In genomic region chr14:91482278-91483023, GRCh38 we compare ENCODE assay signal across 13 cellular contexts. TPM values are rescaled to one million over a fixed set of nuclear protein-coding genes. Genes with fewer than 3 reads are reported as not detected.
A peak's percentile ranks its signal among the peaks of the same experiment; 100 is the strongest.
DNase-seq lines count a peak whose midpoint lies in the region; ATAC-seq and TF ChIP-seq lines count a peak whose summit lies in the region.
"Had no signal": no experiment of that assay in that cellular context is flagged by ENCODE, and none has a peak within 500 bp of the region (broad histone marks: within the 10 kb centered on the region; RNA-seq: fewer than 3 reads in every experiment).

No MANE protein-coding gene starts in this region.

- no peaks in the 10 kb centered on the region for H3K27me3 Mint-ChIP-seq in mesothelial cell of epicardium (ENCODE audit: low read depth)

- intact Hi-C loops in aorta (cut with DNase I), result no loop called here

- 24 to 34% methylated on average over 2 of the region's 2 CpGs for WGBS in aorta, 2 donors

- no peaks in the 10 kb centered on the region for H3K4me1 Mint-ChIP-seq in mesothelial cell of epicardium

- H3K4me3 Mint-ChIP-seq in mesothelial cell of epicardium, result no peak overlapping the region
- H3K4me3 Mint-ChIP-seq: T-helper 1 cell treated with Interleukin-12 subunit alpha and Interleukin-12 subunit beta and Interleukin-4 antibody, amounts not matched to agents 30 μg/mL and 1 μg/mL, for 36 hours had no signal

- H3K36me3 Mint-ChIP-seq in mesothelial cell of epicardium, result peaks cover 39% of the 10 kb centered on the region

- no peak for TF ChIP-seq CTCF in brain microvascular endothelial cell (IDR thresholded peaks at IDR 0.05; ENCODE audit: low read depth, low read length, missing control alignments)
- no peak for TF ChIP-seq CTCF in mesothelial cell of epicardium (IDR thresholded peaks at IDR 0.05; ENCODE audit: unreplicated experiment)

- no peaks in the 10 kb centered on the region for H3K9me3 Mint-ChIP-seq in mesothelial cell of epicardium
- H3K9me3 Mint-ChIP-seq: T-helper 1 cell treated with Interleukin-12 subunit alpha and Interleukin-12 subunit beta and Interleukin-4 antibody, amounts not matched to agents 30 μg/mL and 1 μg/mL, for 36 hours had no signal

- H3K4me1 ChIP-seq in aorta (ENCODE audit: control insufficient read depth in 1 of 2, insufficient read depth in 2 of 2, low read length in 2 of 2), result peaks cover 0 to 9% of the 10 kb centered on the region in 2 donors

- DNase-seq in CD1c-positive myeloid dendritic cell (ENCODE audit: extremely low spot score) (peak; percentile 49), KBM-7 (peak; percentile 60), brain microvascular endothelial cell (peak; percentile 18), mesothelial cell of epicardium (ENCODE audit: low spot score in 2 of 2, unreplicated experiment in 2 of 2) (no peak), cerebellar cortex (ENCODE audit: low spot score) (no peak), NCI-H2107 treated with DMSO at 0.1 percent for 48 hours (lab: John Stamatoyannopoulos, UW; ENCODE audit: unreplicated experiment) (no peak), aorta (no peak)
- DNase-seq: activated CD8-positive, alpha-beta memory T cell treated with anti-CD3 and anti-CD28 coated beads, Interleukin-2, amount 50 U/mL, for 4 hours; DMS79; NCI-H748 treated with DMSO at 0.1 percent for 48 hours; right cardiac atrium had no signal

- no peak for ATAC-seq in aorta (ENCODE audit: low FRiP score)
- ATAC-seq in HG02885 (IDR thresholded peaks at IDR 0.05; ENCODE audit: poor library complexity, unreplicated experiment), result no peak

- H3K27ac Mint-ChIP-seq in mesothelial cell of epicardium, result peak overlapping the region; percentile 24
- H3K27ac Mint-ChIP-seq: T-helper 1 cell treated with Interleukin-12 subunit alpha and Interleukin-12 subunit beta and Interleukin-4 antibody, amounts not matched to agents 30 μg/mL and 1 μg/mL, for 36 hours had no signal

- H3K36me3 ChIP-seq in brain microvascular endothelial cell (replicated peaks), result peaks cover 37% of the 10 kb centered on the region
- peaks cover 2 to 12% of the 10 kb centered on the region in 2 donors for H3K36me3 ChIP-seq in aorta (ENCODE audit: control insufficient read depth in 1 of 2, insufficient read depth in 2 of 2, low read length in 1 of 2)

- H3K4me3 ChIP-seq in brain microvascular endothelial cell (ENCODE audit: low read depth, low read length), result no peak overlapping the region
- H3K4me3 ChIP-seq in aorta (ENCODE audit: low read length in 2 of 2), result no peak overlapping the region

- H3K27me3 ChIP-seq in brain microvascular endothelial cell (replicated peaks) (no peaks in the 10 kb centered on the region), aorta (ENCODE audit: control insufficient read depth in 1 of 2, insufficient read depth in 2 of 2, low read length in 1 of 2) (no peaks in the 10 kb centered on the region)

- in situ Hi-C loops in KBM-7 (cut with MboI; ENCODE audit: low pct_unique_long_range_greater_than_20kb, low sequenced_read_pairs), result no loop called here
- in situ Hi-C loops in brain microvascular endothelial cell (cut with HindIII; ENCODE audit: low pct_ligation_motif_present, low sequenced_read_pairs), result no loop called here

- H3K27ac ChIP-seq in brain microvascular endothelial cell, result no peak overlapping the region
- H3K27ac ChIP-seq in aorta (ENCODE audit: low read depth in 1 of 2, low read length in 2 of 2), result no peak overlapping the region

- no peaks in the 10 kb centered on the region for H3K9me3 ChIP-seq in aorta (ENCODE audit: control insufficient read depth, low read length)

RNA-seq across cellular contexts. Expression of gene PPP4R3A, which starts 27.7 kb away (rescaled TPM):
- total RNA-seq in mesothelial cell of epicardium (94.2 to 101 TPM (median 99.2 TPM) in 3 replicates), aorta (10 to 100 TPM; 69.3 to 75.4 TPM)
- polyA plus RNA-seq in aorta, result 10 to 100 TPM; 37.7 to 40.7 TPM

Comparison
In these comparisons a context has a peak if more than half of its experiments do, and no peak if none do; other contexts are left out.
1. DNase-seq: peak in CD1c-positive myeloid dendritic cell (single experiment), KBM-7 (single experiment) and brain microvascular endothelial cell (single experiment); none in mesothelial cell of epicardium (0 of 2), cerebellar cortex (single experiment), NCI-H2107 treated with DMSO at 0.1 percent for 48 hours (single experiment) and aorta (0 of 2).